ENCODE assay signal across 30 cellular contexts in genomic region chr12:72729451-72730010, GRCh38.
"Had no signal": no experiment of that assay in that cellular context is flagged by ENCODE, and none has a peak within 500 bp of the region (broad histone marks: within the 10 kb centered on the region; RNA-seq: fewer than 3 reads in every experiment).

No MANE protein-coding gene starts in this region.

- H3K9me3 ChIP-seq: adrenal gland, ascending aorta, body of pancreas, breast epithelium had no signal

- H3K27me3 ChIP-seq: adrenal gland, ascending aorta, body of pancreas, brain microvascular endothelial cell, breast epithelium, cardiac muscle cell had no signal

- H3K4me3 ChIP-seq: adrenal gland, ascending aorta, body of pancreas, breast epithelium, cardiac muscle cell had no signal

- H3K36me3 ChIP-seq: adrenal gland, ascending aorta, brain microvascular endothelial cell, breast epithelium, cardiac muscle cell had no signal

- H3K4me1 ChIP-seq: adrenal gland, ascending aorta, body of pancreas, breast epithelium had no signal

- DNase-seq: activated effector memory CD4-positive, alpha-beta T cell treated with anti-CD3 and anti-CD28 coated beads, Interleukin-2, amount 50 U/mL, for 16 hours; activated effector memory CD4-positive, alpha-beta T cell treated with Interleukin-2 at 50 U/mL for 16 hours; activated gamma-delta T cell; activated gamma-delta T cell treated with Interleukin-2 at 50 U/mL for 16 hours; activated naive CD4-positive, alpha-beta T cell; activated naive CD4-positive, alpha-beta T cell treated with anti-CD3 and anti-CD28 coated beads for 36 hours; activated naive CD4-positive, alpha-beta T cell treated with anti-CD3 and anti-CD28 coated beads, Interleukin-2, amount 10 ng/mL, durations not matched to agents 7 days and 5 days; activated naive CD4-positive, alpha-beta T cell treated with anti-CD3 and anti-CD28 coated beads, Interleukin-2, amount 50 U/mL, for 16 hours; activated naive CD4-positive, alpha-beta T cell treated with Interleukin-2 at 50 U/mL for 16 hours; activated naive CD8-positive, alpha-beta T cell treated with anti-CD3 and anti-CD28 coated beads for 36 hours; activated naive CD8-positive, alpha-beta T cell treated with anti-CD3 and anti-CD28 coated beads, Interleukin-2, amount 10 ng/mL, durations not matched to agents 7 days and 5 days; activated naive CD8-positive, alpha-beta T cell treated with anti-CD3 and anti-CD28 coated beads, Interleukin-2, amount 50 U/mL, for 24 hours; activated T-cell treated with anti-CD3 and anti-CD28 coated beads, Interleukin-2, amount 50 U/mL, for 1 hour; activated T-cell treated with anti-CD3 and anti-CD28 coated beads, Interleukin-2, amount 50 U/mL, for 24 hours; activated T-cell treated with anti-CD3 and anti-CD28 coated beads, Interleukin-2, amount 50 U/mL, for 4 hours; activated T-cell treated with anti-CD3 and anti-CD28 coated beads, Interleukin-2, amount 50 U/mL, for 48 hours; activated T-cell treated with anti-CD3 and anti-CD28 coated beads, Interleukin-2, amount 50 U/mL, for 72 hours; adrenal gland; amniotic stem cell; amygdala; anterior cingulate cortex; aorta; body of pancreas; brain microvascular endothelial cell; caudate nucleus; central memory CD4-positive, alpha-beta T cell; cerebellar nuclear complex had no signal
